In genomic region chr5:612498-613424, GRCh38 we compare ENCODE assay signal across 8 cellular contexts. TPM values are rescaled to one million over a fixed set of nuclear protein-coding genes. Genes with fewer than 3 reads are reported as not detected.
DNase-seq lines count a peak whose midpoint lies in the region; ATAC-seq, FAIRE-seq and TF ChIP-seq lines count a peak whose summit lies in the region.

No MANE protein-coding gene starts in this region.

- no peaks in the 10 kb centered on the region for H3K27me3 Mint-ChIP-seq in T-helper 2 cell treated with Interferon-gamma antibody and Interleukin-4, amounts not matched to agents 5 μg/mL and 100 μg/mL, for 36 hours (ENCODE audit: low read depth)
- peaks cover 11% of the 10 kb centered on the region for H3K27me3 Mint-ChIP-seq in HFFc6 (ENCODE audit: insufficient read depth)

- peaks cover 14 to 32% of the 10 kb centered on the region in 2 experiments for H3K4me1 ChIP-seq in K562 (replicated peaks in 1 of 2; ENCODE audit: control insufficient read depth in 2 of 2, insufficient read depth in 2 of 2, low read length in 2 of 2)

- peak overlapping the region; percentile 76 for H3K27ac ChIP-seq in K562 (ENCODE audit: extremely low read depth, low read depth, low read length)

- no peak for TF ChIP-seq RAD21 in K562 (CRISPR knock-in tag; conservative IDR thresholded peaks at IDR 0.05 in 1 of 2, IDR thresholded peaks at IDR 0.05 in 1 of 2)

- peaks cover 40% of the 10 kb centered on the region for H3K4me1 Mint-ChIP-seq in T-helper 2 cell treated with Interferon-gamma antibody and Interleukin-4, amounts not matched to agents 5 μg/mL and 100 μg/mL, for 36 hours (ENCODE audit: low read depth)
- peaks cover 37% of the 10 kb centered on the region for H3K4me1 Mint-ChIP-seq in HFFc6 (ENCODE audit: low read depth)

- peaks cover 12% of the 10 kb centered on the region for H3K9me1 ChIP-seq in K562 (ENCODE audit: control insufficient read depth, insufficient read depth, low read length)

- TF ChIP-seq CTCF in HFFc6 (IDR thresholded peaks at IDR 0.05) (no peak), NB4 (IDR thresholded peaks at IDR 0.05; ENCODE audit: low read depth, low read length) (no peak), K562 (IDR thresholded peaks at IDR 0.05 in 2 of 3, conservative IDR thresholded peaks at IDR 0.05 in 1 of 3; ENCODE audit: insufficient read depth in 2 of 3, low read depth in 1 of 3, low read length in 3 of 3) (no peak)

- in situ Hi-C loops in K562 (cut with MboI), result loop anchor here (5.0 kb wide), 1 partner anchor 45 kb away; no protein-coding TSS in a partner anchor

- peak; percentile 74 for FAIRE-seq in K562 (lab: Jason Lieb, UNC)

- peaks cover 11% of the 10 kb centered on the region for H3K9me3 Mint-ChIP-seq in T-helper 2 cell treated with Interferon-gamma antibody and Interleukin-4, amounts not matched to agents 5 μg/mL and 100 μg/mL, for 36 hours
- H3K9me3 Mint-ChIP-seq in HFFc6, result peaks cover 12% of the 10 kb centered on the region

- H3K4me3 Mint-ChIP-seq in T-helper 2 cell treated with Interferon-gamma antibody and Interleukin-4, amounts not matched to agents 5 μg/mL and 100 μg/mL, for 36 hours, result peak overlapping the region; percentile 95
- H3K4me3 Mint-ChIP-seq in HFFc6, result peak overlapping the region; percentile 89

- DNase-seq in T-helper 2 cell treated with Interferon-gamma antibody and Interleukin-4, amounts not matched to agents 5 μg/mL and 100 μg/mL, for 36 hours (ENCODE audit: low spot score), result no peak
- DNase-seq in T-helper 2 cell (no peak), HFFc6 (no peak), NB4 (ENCODE audit: low read depth) (peak; percentile 48), K562 (ENCODE audit: extremely low read depth in 1 of 4, low spot score in 3 of 4) (peak in 2 of 4 experiments; percentile 63 to 64), iris pigment epithelial cell (ENCODE audit: low read depth) (peak; percentile 10), pons (ENCODE audit: low spot score) (no peak)
- no peak for DNase-seq in stimulated activated naive CD8-positive, alpha-beta T cell treated with anti-CD3 and anti-CD28 coated beads, Interleukin-15, Interleukin-2, amounts not matched to agents 100 U/mL and 50 U/mL, for 24 hours

- H3K9me3 ChIP-seq in K562 (replicated peaks; ENCODE audit: control insufficient read depth, insufficient read depth, low read depth, low read length), result no peaks in the 10 kb centered on the region

- peaks cover 19% of the 10 kb centered on the region for H4K20me1 ChIP-seq in K562 (replicated peaks; ENCODE audit: control insufficient read depth, insufficient read depth, low read length)

- H3K27ac Mint-ChIP-seq in T-helper 2 cell treated with Interferon-gamma antibody and Interleukin-4, amounts not matched to agents 5 μg/mL and 100 μg/mL, for 36 hours, result peak overlapping the region; percentile 96
- H3K27ac Mint-ChIP-seq in HFFc6, result peak overlapping the region; percentile 67

- H3K4me3 ChIP-seq in NB4 (ENCODE audit: low read depth, low read length) (peak overlapping the region; percentile 96), K562 (peak overlapping the region; percentile 87)

- H3K79me2 ChIP-seq in K562 (ENCODE audit: control insufficient read depth, insufficient read depth, low read length), result peaks cover 56% of the 10 kb centered on the region

- no peak for TF ChIP-seq POLR2A in NB4 (IDR thresholded peaks at IDR 0.05; ENCODE audit: extremely low read depth, insufficient read length)
- TF ChIP-seq POLR2A in K562 (conservative IDR thresholded peaks at IDR 0.05), result no peak

- peaks cover 30% of the 10 kb centered on the region for H3K36me3 Mint-ChIP-seq in T-helper 2 cell treated with Interferon-gamma antibody and Interleukin-4, amounts not matched to agents 5 μg/mL and 100 μg/mL, for 36 hours (ENCODE audit: low read depth)
- H3K36me3 Mint-ChIP-seq in HFFc6 (ENCODE audit: low read depth), result peaks cover 32% of the 10 kb centered on the region

- no peak for TF ChIP-seq EP300 in K562 (IDR thresholded peaks at IDR 0.05; ENCODE audit: low read length)

- POLR2A ChIA-PET in K562 (lab: Yijun Ruan, JAX), result interaction anchor here (0.8 to 2.4 kb wide), 3 partner anchors 9 to 11 kb away, joined by 3 to 18 read pairs (median 3); no protein-coding TSS in a partner anchor

- H3K27me3 ChIP-seq in K562 (ENCODE audit: control insufficient read depth in 2 of 2, insufficient read depth in 2 of 2, low read length in 2 of 2), result peaks cover 3 to 14% of the 10 kb centered on the region in 2 experiments; a peak in 3 of 5 replicates

- TSS peak; percentile 49 for BruUV-seq in K562 (replicated peaks; lab: Mats Ljungman, UMichigan)

- CTCF ChIA-PET in K562 (lab: Yijun Ruan, JAX; ENCODE audit: low intra/inter-chr PET ratio), result no interaction called here

- WGBS in K562 (ENCODE audit: insufficient coverage, low coverage, missing lambda C conversion rate), result 8% methylated on average over 24 of the region's 49 CpGs

- intact Hi-C loops in K562 (cut with micrococcal nuclease), result loop anchor here (5.0 to 10.0 kb wide), 2 partner anchors 138 to 280 kb away; partner anchors contain the start of genes BRD9 and TRIP13

- peak; percentile 66 for ATAC-seq in K562
- ATAC-seq in stimulated activated naive CD8-positive, alpha-beta T cell treated with anti-CD3 and anti-CD28 coated beads, Interleukin-15, Interleukin-2, amounts not matched to agents 100 U/mL and 50 U/mL, for 24 hours, result peak; percentile 29

- peaks cover 31% of the 10 kb centered on the region; the same call in 2 of the 3 replicates for H3K36me3 ChIP-seq in K562 (ENCODE audit: control insufficient read depth, insufficient read depth, low read length)

- H3K4me2 ChIP-seq in K562 (ENCODE audit: insufficient read depth, low read length), result peak overlapping the region; percentile 89

- peak overlapping the region; percentile 80 to 97 for H3K9ac ChIP-seq in K562 (ENCODE audit: insufficient read depth in 1 of 2, low read depth in 2 of 2, low read length in 2 of 2)

- H2AFZ ChIP-seq in K562 (ENCODE audit: low read depth, low read length), result peak overlapping the region; percentile 68

TF ChIP-seq in K562, 482 proteins besides CTCF, POLR2A, EP300 and RAD21 (continues in another document):
- TF ChIP-seq ZNF436 (CRISPR knock-in tag; IDR thresholded peaks at IDR 0.05) (0 out of 2 replicates have a peak, but pooled peaks have one; percentile 44), DIDO1 (tag; IDR thresholded peaks at IDR 0.05; ENCODE audit: low read depth) (no peak), HNRNPL (IDR thresholded peaks at IDR 0.05; ENCODE audit: low read depth, low read length) (no peak), ZEB2 (IDR thresholded peaks at IDR 0.05) (peak; percentile 65), ARNT (IDR thresholded peaks at IDR 0.05) (peak in 1 of 2 experiments; percentile 44; a peak in 1 of 4 replicates), RBM25 (IDR thresholded peaks at IDR 0.05; ENCODE audit: low read depth, low read length, severe bottlenecking) (no peak), SUPT5H (IDR thresholded peaks at IDR 0.05) (no peak), ZNF41 (CRISPR knock-in tag; conservative IDR thresholded peaks at IDR 0.05) (no peak), FOXA3 (CRISPR knock-in tag; conservative IDR thresholded peaks at IDR 0.05 in 1 of 2, IDR thresholded peaks at IDR 0.05 in 1 of 2) (peak in 1 of 2 experiments; percentile 7; a peak in 1 of 4 replicates), YBX1 (IDR thresholded peaks at IDR 0.05) (no peak), EGR1 (conservative IDR thresholded peaks at IDR 0.05) (no peak)

RNA-seq across cellular contexts. Expression of gene CEP72, which starts 0.6 kb away (rescaled TPM):
- 1 to 10 TPM; 2.9 to 5.0 (median 4.0) TPM for total RNA-seq in HFFc6 (2021; fragmentation: NEBNext Ultra II Directional; extraction: Animal tissue kit (Norgen Biotek cat#: 25700))
- 124 and 152 TPM in 2 replicates for total RNA-seq in K562 (2011; cell fraction: chromatin; rRNA removed; ENCODE audit: low replicate concordance)
- total RNA-seq in K562 (2011; cell fraction: nucleolus; rRNA removed), result 76.5 and 81.0 TPM in 2 replicates
- 63.1 and 68.9 TPM in 2 replicates for total RNA-seq in K562 (2011; cell fraction: nucleoplasm; rRNA removed)
- total RNA-seq in K562 (2014; rRNA removed), result 17.6 and 27.4 TPM in 2 replicates
- 9.4 and 11.3 TPM in 2 replicates for total RNA-seq in K562 (2014; rRNA removed; fragmentation: Illumina TruSeq; extraction: Trizol)
- total RNA-seq in K562 (2015; rRNA removed; fragmentation: Illumina TruSeq; extraction: Trizol), result 16.3 and 17.4 TPM in 2 replicates
- total RNA-seq in K562 (2021), result 33.3 and 38.1 TPM in 2 replicates
- polyA plus RNA-seq in K562 (2011; rRNA removed), result 14.0 and 17.8 TPM in 2 replicates
- polyA plus RNA-seq in K562 (2011; cell fraction: cytosol; rRNA removed), result 11.8 and 15.1 TPM in 2 replicates
- polyA plus RNA-seq in K562 (2011; cell fraction: nucleus; rRNA removed), result 32.3 and 49.2 TPM in 2 replicates
- polyA plus RNA-seq in K562 (2012), result 15.2 and 20.5 TPM in 2 replicates
- 14.2 and 15.2 TPM in 2 replicates for polyA plus RNA-seq in K562 (2014; fragmentation: Illumina TruSeq; extraction: Trizol)
- 1 to 10 TPM in 1 of 2 experiments, under 1 TPM in 1; 0.89 to 1.4 TPM for polyA plus RNA-seq in K562 (2014; fragmentation: Nextera tagmentation; extraction: Ambion mirVana)
- polyA plus RNA-seq in K562 (2014; rRNA removed), result 19.9 and 28.6 TPM in 2 replicates
- polyA minus RNA-seq in K562 (2011; rRNA and poly(A)+ RNA removed), result 23.6 and 27.4 TPM in 2 replicates
- 19.7 and 26.2 TPM in 2 replicates for polyA minus RNA-seq in K562 (2011; cell fraction: cytosol; rRNA and poly(A)+ RNA removed)
- polyA minus RNA-seq in K562 (2011; cell fraction: nucleus; rRNA and poly(A)+ RNA removed), result 40.4 and 45.3 TPM in 2 replicates

Comparison
In these comparisons a context has a peak if more than half of its experiments do, and no peak if none do; other contexts are left out.
1. DNase-seq: peak in NB4 (single experiment) and iris pigment epithelial cell (single experiment); none in T-helper 2 cell treated with Interferon-gamma antibody and Interleukin-4, amounts not matched to agents 5 μg/mL and 100 μg/mL, for 36 hours (single experiment), T-helper 2 cell (0 of 5), HFFc6 (single experiment), stimulated activated naive CD8-positive, alpha-beta T cell treated with anti-CD3 and anti-CD28 coated beads, Interleukin-15, Interleukin-2, amounts not matched to agents 100 U/mL and 50 U/mL, for 24 hours (single experiment) and pons (single experiment).